Comparison of ENCODE assay signal across 9 cellular contexts in genomic region chr1:33366766-33367487, GRCh38. TPM values are rescaled to one million over a fixed set of nuclear protein-coding genes. Genes with fewer than 3 reads are reported as not detected.
A peak's percentile ranks its signal among the peaks of the same experiment; 100 is the strongest.
DNase-seq lines count a peak whose midpoint lies in the region; ATAC-seq and TF ChIP-seq lines count a peak whose summit lies in the region.
"Had no signal": no experiment of that assay in that cellular context is flagged by ENCODE, and none has a peak within 500 bp of the region (broad histone marks: within the 10 kb centered on the region; RNA-seq: fewer than 3 reads in every experiment).

No MANE protein-coding gene starts in this region.

- TF ChIP-seq POLR2A in erythroblast (IDR thresholded peaks at IDR 0.05; ENCODE audit: low read length), result no peak
- TF ChIP-seq POLR2A in uterus (IDR thresholded peaks at IDR 0.05), result no peak

- H3K4me3 Mint-ChIP-seq in activated naive CD8-positive, alpha-beta T cell treated with anti-CD3 and anti-CD28 coated beads, Interleukin-2, amount 10 ng/mL, durations not matched to agents 7 days and 5 days, result no peak overlapping the region
- H3K4me3 Mint-ChIP-seq in activated naive CD8-positive, alpha-beta T cell treated with anti-CD3 and anti-CD28 coated beads for 36 hours, result no peak overlapping the region

- peaks cover 18 to 27% of the 10 kb centered on the region in 2 experiments for H3K4me1 ChIP-seq in neutrophil (ENCODE audit: control insufficient read depth in 1 of 2, insufficient read depth in 1 of 2, low read depth in 1 of 2, low read length in 1 of 2)
- peaks cover 0 to 23% of the 10 kb centered on the region in 2 donors for H3K4me1 ChIP-seq in uterus

- intact Hi-C loops in uterus (cut with DNase I; ENCODE audit: low total_unique reads), result loop anchor here (5.0 kb wide), 2 partner anchors 70 to 105 kb away; partner anchors contain the start of gene ZSCAN20

- DNase-seq in activated naive CD8-positive, alpha-beta T cell treated with anti-CD3 and anti-CD28 coated beads, Interleukin-2, amount 10 ng/mL, durations not matched to agents 7 days and 5 days, result no peak
- DNase-seq in activated naive CD8-positive, alpha-beta T cell treated with anti-CD3 and anti-CD28 coated beads for 36 hours, result no peak
- DNase-seq in erythroblast (lab: John Stamatoyannopoulos, UW), result peak; percentile 13 to 20
- peak in 1 of 2 donors; percentile 44 for DNase-seq in uterus
- DNase-seq in left lobe of liver (ENCODE audit: low spot score), result no peak

- H3K36me3 Mint-ChIP-seq in activated naive CD8-positive, alpha-beta T cell treated with anti-CD3 and anti-CD28 coated beads, Interleukin-2, amount 10 ng/mL, durations not matched to agents 7 days and 5 days, result no peaks in the 10 kb centered on the region
- no peaks in the 10 kb centered on the region for H3K36me3 Mint-ChIP-seq in activated naive CD8-positive, alpha-beta T cell treated with anti-CD3 and anti-CD28 coated beads for 36 hours

- POLR2A ChIA-PET in activated naive CD8-positive, alpha-beta T cell treated with anti-CD3 and anti-CD28 coated beads, Interleukin-2, amount 10 ng/mL, durations not matched to agents 7 days and 5 days (lab: Charles Lee), result interaction anchor here (0.6 to 0.8 kb wide), 2 partner anchors 17 to 551 kb away, joined by 3 read pairs; no protein-coding TSS in a partner anchor

- H3K27ac Mint-ChIP-seq in activated naive CD8-positive, alpha-beta T cell treated with anti-CD3 and anti-CD28 coated beads, Interleukin-2, amount 10 ng/mL, durations not matched to agents 7 days and 5 days, result peak overlapping the region; percentile 30
- H3K27ac Mint-ChIP-seq in activated naive CD8-positive, alpha-beta T cell treated with anti-CD3 and anti-CD28 coated beads for 36 hours, result no peak overlapping the region

- H3K4me1 Mint-ChIP-seq in activated naive CD8-positive, alpha-beta T cell treated with anti-CD3 and anti-CD28 coated beads, Interleukin-2, amount 10 ng/mL, durations not matched to agents 7 days and 5 days, result peaks cover 4% of the 10 kb centered on the region
- H3K4me1 Mint-ChIP-seq in activated naive CD8-positive, alpha-beta T cell treated with anti-CD3 and anti-CD28 coated beads for 36 hours, result no peaks in the 10 kb centered on the region

- TF ChIP-seq CTCF in neutrophil (IDR thresholded peaks at IDR 0.05), result no peak
- no peak for TF ChIP-seq CTCF in uterus (IDR thresholded peaks at IDR 0.05)

- H3K4me3 ChIP-seq in neutrophil (ENCODE audit: low read depth in 1 of 2, low read length in 1 of 2) (no peak overlapping the region), uterus (no peak overlapping the region)

- H3K36me3 ChIP-seq in neutrophil, result no peaks in the 10 kb centered on the region
- H3K36me3 ChIP-seq in uterus, result no peaks in the 10 kb centered on the region

- peak overlapping the region; percentile 63 for H3K27ac ChIP-seq in neutrophil
- peak overlapping the region; percentile 0 to 79 for H3K27ac ChIP-seq in uterus

- H3K9me3 ChIP-seq in neutrophil (no peaks in the 10 kb centered on the region), uterus (no peaks in the 10 kb centered on the region)

- H3K27me3 Mint-ChIP-seq in activated naive CD8-positive, alpha-beta T cell treated with anti-CD3 and anti-CD28 coated beads, Interleukin-2, amount 10 ng/mL, durations not matched to agents 7 days and 5 days, result peaks cover 2% of the 10 kb centered on the region
- H3K27me3 Mint-ChIP-seq in activated naive CD8-positive, alpha-beta T cell treated with anti-CD3 and anti-CD28 coated beads for 36 hours, result no peaks in the 10 kb centered on the region

- no peaks in the 10 kb centered on the region for H3K9me3 Mint-ChIP-seq in activated naive CD8-positive, alpha-beta T cell treated with anti-CD3 and anti-CD28 coated beads, Interleukin-2, amount 10 ng/mL, durations not matched to agents 7 days and 5 days
- no peaks in the 10 kb centered on the region for H3K9me3 Mint-ChIP-seq in activated naive CD8-positive, alpha-beta T cell treated with anti-CD3 and anti-CD28 coated beads for 36 hours

- no peak for ATAC-seq in activated naive CD8-positive, alpha-beta T cell treated with anti-CD3 and anti-CD28 coated beads, Interleukin-2, amount 10 ng/mL, durations not matched to agents 7 days and 5 days (ENCODE audit: low read depth)
- no peak for ATAC-seq in GM18520 (IDR thresholded peaks at IDR 0.05; ENCODE audit: unreplicated experiment)
- no peak for ATAC-seq in GM19351 (IDR thresholded peaks at IDR 0.05; ENCODE audit: unreplicated experiment)
- ATAC-seq in left lobe of liver, result no peak

- H3K27me3 ChIP-seq in neutrophil (no peaks in the 10 kb centered on the region), uterus (no peaks in the 10 kb centered on the region)

RNA-seq across cellular contexts. Expression of gene A3GALT2, which starts 46.0 kb away (rescaled TPM):
- total RNA-seq in activated naive CD8-positive, alpha-beta T cell treated with anti-CD3 and anti-CD28 coated beads, Interleukin-2, amount 10 ng/mL, durations not matched to agents 7 days and 5 days, result under 1 TPM in 1 of 2 experiments, not detected in 1; 0.31 TPM
- total RNA-seq in activated naive CD8-positive, alpha-beta T cell treated with anti-CD3 and anti-CD28 coated beads for 36 hours, result not detected
- total RNA-seq in uterus, result under 1 TPM in 1 of 4 donors, not detected in 3; 0.58 TPM
- total RNA-seq in left lobe of liver, result not detected
- total RNA-seq: mucosa of gallbladder had no signal

Comparison
In these comparisons a context has a peak if more than half of its experiments do, and no peak if none do; other contexts are left out.
1. DNase-seq: peak in erythroblast (2 of 2); none in activated naive CD8-positive, alpha-beta T cell treated with anti-CD3 and anti-CD28 coated beads, Interleukin-2, amount 10 ng/mL, durations not matched to agents 7 days and 5 days (single experiment), activated naive CD8-positive, alpha-beta T cell treated with anti-CD3 and anti-CD28 coated beads for 36 hours (single experiment) and left lobe of liver (single experiment).